Comparison of ENCODE assay signal across 11 cellular contexts in the genomic region with DNA sequence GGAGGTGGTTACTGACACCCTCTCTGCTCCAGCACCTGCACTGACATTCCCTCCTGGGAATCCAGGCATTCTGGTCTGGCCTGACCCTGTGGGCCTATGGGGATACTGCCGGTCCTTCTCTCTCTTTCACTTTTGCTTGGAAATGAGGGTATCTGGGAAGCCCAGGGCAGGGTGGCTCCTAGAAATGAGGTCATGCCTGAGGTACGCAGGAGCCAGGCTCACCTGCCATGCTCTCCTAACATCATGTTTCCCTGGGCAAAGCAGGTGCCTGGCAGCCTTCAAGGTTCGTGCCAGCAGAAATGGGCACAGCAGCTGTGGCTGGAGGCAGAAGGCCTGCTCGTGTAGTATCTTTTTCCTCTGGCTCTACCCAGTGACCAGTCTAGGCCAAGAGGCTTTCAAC. TPM values are rescaled to one million over a fixed set of nuclear protein-coding genes. Genes with fewer than 3 reads are reported as not detected.
DNase-seq lines count a peak whose midpoint lies in the region; TF ChIP-seq lines count a peak whose summit lies in the region.
"Had no signal": no experiment of that assay in that cellular context is flagged by ENCODE, and none has a peak within 500 bp of the region (broad histone marks: within the 10 kb centered on the region; RNA-seq: fewer than 3 reads in every experiment).

No MANE protein-coding gene starts in this region.

- H3K27me3 ChIP-seq in AG04450 (ENCODE audit: control insufficient read depth, insufficient read depth, low read length) (no peaks in the 10 kb centered on the region), PC-9 (ENCODE audit: insufficient read depth, low read depth) (no peaks in the 10 kb centered on the region), esophagus muscularis mucosa (no peaks in the 10 kb centered on the region)

- TF ChIP-seq EP300 in esophagus muscularis mucosa (IDR thresholded peaks at IDR 0.05) = no peak

- H3K27me3 Mint-ChIP-seq in osteocyte (ENCODE audit: unreplicated experiment) = no peaks in the 10 kb centered on the region

- H3K9me3 Mint-ChIP-seq in osteocyte (ENCODE audit: unreplicated experiment) = no peaks in the 10 kb centered on the region
- H3K9me3 Mint-ChIP-seq: activated naive CD4-positive, alpha-beta T cell treated with anti-CD3 and anti-CD28 coated beads, Interleukin-2, amount 10 ng/mL, durations not matched to agents 7 days and 5 days had no signal

- H3K4me1 ChIP-seq in PC-9 (replicated peaks; ENCODE audit: insufficient read depth) = peaks cover 66% of the 10 kb centered on the region
- H3K4me1 ChIP-seq in esophagus muscularis mucosa = peaks cover 81 to 93% (median 92%) of the 10 kb centered on the region in 4 donors

- peaks cover 79% of the 10 kb centered on the region for H3K4me1 Mint-ChIP-seq in osteocyte (ENCODE audit: unreplicated experiment)

- H3K9me3 ChIP-seq in AG04450 (ENCODE audit: control insufficient read depth, insufficient read depth, low read length) = no peaks in the 10 kb centered on the region
- H3K9me3 ChIP-seq in PC-9 (ENCODE audit: insufficient read depth, low read depth) = no peaks in the 10 kb centered on the region
- H3K9me3 ChIP-seq in esophagus muscularis mucosa = no peaks in the 10 kb centered on the region

- peaks cover 85% of the 10 kb centered on the region for H3K79me2 ChIP-seq in PC-9 (ENCODE audit: low read depth)

- no peak for TF ChIP-seq CTCF in AG04450 (IDR thresholded peaks at IDR 0.05; ENCODE audit: low read depth, low read length)
- no peak for TF ChIP-seq CTCF in PC-9 (conservative IDR thresholded peaks at IDR 0.05)
- no peak for TF ChIP-seq CTCF in esophagus muscularis mucosa (IDR thresholded peaks at IDR 0.05)
- TF ChIP-seq CTCF in osteocyte (IDR thresholded peaks at IDR 0.05) = no peak

- 48% methylated on average over 4 of the region's 4 CpGs for WGBS in esophagus muscularis mucosa

- CTCF ChIA-PET in AG04450 (lab: Charles Lee) = interaction anchor here (2.2 kb wide), 1 partner anchor 35 kb away, joined by 13 read pairs; no protein-coding TSS in a partner anchor
- CTCF ChIA-PET in PC-9 (lab: Charles Lee) = interaction anchor here (1.1 kb wide), 1 partner anchor 31 kb away, joined by 6 read pairs; no protein-coding TSS in a partner anchor

- H4K20me1 ChIP-seq in PC-9 (ENCODE audit: insufficient read depth) = peaks cover 17% of the 10 kb centered on the region

- H2AFZ ChIP-seq in PC-9 = no peak overlapping the region

- H3K27ac ChIP-seq in AG04450 (ENCODE audit: low read depth, low read length) (peak overlapping the region; percentile 77), PC-9 (peak overlapping the region; percentile 97), esophagus muscularis mucosa (replicated peaks in 1 of 4) (peak overlapping the region; percentile 91 to 97 (median 95))

- no peaks in the 10 kb centered on the region for H3K9me2 ChIP-seq in PC-9 (ENCODE audit: insufficient read depth)

- intact Hi-C loops in PC-9 (cut with micrococcal nuclease; ENCODE audit: unreplicated experiment) = no loop called here
- intact Hi-C loops in esophagus muscularis mucosa (cut with DNase I) = no loop called here

- H3K36me3 ChIP-seq in PC-9 (ENCODE audit: low read depth) (peaks cover 54% of the 10 kb centered on the region), esophagus muscularis mucosa (no peaks in the 10 kb centered on the region)

- DNase-seq in AG04450 (ENCODE audit: low read depth, low spot score) = no peak
- DNase-seq in PC-9 = peak; percentile 66 to 71
- DNase-seq in esophagus muscularis mucosa (ENCODE audit: extremely low spot score) = no peak
- DNase-seq in osteocyte (ENCODE audit: extremely low spot score, unreplicated experiment) = no peak
- DNase-seq in stimulated activated CD4-positive, alpha-beta T cell treated with anti-CD3 and anti-CD28 coated beads, Interleukin-15, amount 100 ng/mL, for 24 hours = no peak
- DNase-seq in stimulated activated naive CD4-positive, alpha-beta T cell (lab: John Stamatoyannopoulos, UW) = no peak
- no peak for DNase-seq in SIG-M5 treated with dmso at 0.1 percent for 504 hours (lab: John Stamatoyannopoulos, UW; ENCODE audit: unreplicated experiment)
- no peak for DNase-seq in superior temporal gyrus (ENCODE audit: extremely low spot score)
- DNase-seq: activated CD4-positive, CD25-positive, alpha-beta regulatory T cell; activated naive CD4-positive, alpha-beta T cell treated with anti-CD3 and anti-CD28 coated beads, Interleukin-2, amount 10 ng/mL, durations not matched to agents 7 days and 5 days; AML-193 had no signal

- TF ChIP-seq POLR2A in esophagus muscularis mucosa (IDR thresholded peaks at IDR 0.05; ENCODE audit: low read depth) = no peak

- H3K4me3 ChIP-seq in AG04450 (ENCODE audit: low read depth, low read length) (peak overlapping the region; percentile 44), PC-9 (peak overlapping the region; percentile 79), esophagus muscularis mucosa (no peak overlapping the region)

- H3K4me2 ChIP-seq in PC-9 = peak overlapping the region; percentile 92

- peaks cover 93% of the 10 kb centered on the region for H3F3A ChIP-seq in PC-9 (ENCODE audit: insufficient read depth, low read depth)

- H3K27ac Mint-ChIP-seq in osteocyte (ENCODE audit: unreplicated experiment) = peak overlapping the region; percentile 95
- H3K27ac Mint-ChIP-seq: activated naive CD4-positive, alpha-beta T cell treated with anti-CD3 and anti-CD28 coated beads, Interleukin-2, amount 10 ng/mL, durations not matched to agents 7 days and 5 days had no signal

- peak overlapping the region; percentile 59 for H3K4me3 Mint-ChIP-seq in osteocyte (ENCODE audit: unreplicated experiment)
- H3K4me3 Mint-ChIP-seq: activated naive CD4-positive, alpha-beta T cell treated with anti-CD3 and anti-CD28 coated beads, Interleukin-2, amount 10 ng/mL, durations not matched to agents 7 days and 5 days had no signal

- BruUV-seq in PC-9 (replicated peaks; lab: Mats Ljungman, UMichigan) = no TSS peak

- POLR2A ChIA-PET in AG04450 (lab: Yijun Ruan, JAX) = interaction anchor here (0.6 kb wide), 1 partner anchor 361 kb away, joined by 3 read pairs; no protein-coding TSS in a partner anchor
- POLR2A ChIA-PET in PC-9 (lab: Charles Lee; ENCODE audit: unreplicated experiment) = interaction anchor here (0.5 to 0.6 kb wide), 2 partner anchors 31 to 975 kb away, joined by 4 to 5 read pairs; no protein-coding TSS in a partner anchor

- peaks cover 1% of the 10 kb centered on the region for H3K36me3 Mint-ChIP-seq in osteocyte (ENCODE audit: unreplicated experiment)

RNA-seq across cellular contexts. Expression of gene ITGA3, which starts 3.3 kb away (rescaled TPM):
- polyA plus RNA-seq in AG04450 (2011; rRNA removed) = 39.9 and 62.4 TPM in 2 replicates
- 101 and 116 TPM in 2 replicates for polyA minus RNA-seq in AG04450 (2011; rRNA and poly(A)+ RNA removed)
- total RNA-seq in PC-9 (2021) (291 and 327 TPM in 2 replicates), esophagus muscularis mucosa (10 to 100 TPM; 38.9 to 96.7 (median 58.6) TPM), osteocyte (201 and 221 TPM in 2 replicates)

RNA-seq across cellular contexts. Expression of gene PDK2, which starts 35.9 kb away (rescaled TPM):
- 62.4 and 81.7 TPM in 2 replicates for polyA plus RNA-seq in AG04450 (2011; rRNA removed)
- polyA minus RNA-seq in AG04450 (2011; rRNA and poly(A)+ RNA removed) = 87.6 and 106 TPM in 2 replicates
- total RNA-seq in PC-9 (2021) (38.6 and 58.7 TPM in 2 replicates), esophagus muscularis mucosa (100 to 1,000 TPM in 1 of 4 donors, 10 to 100 TPM in 3; 31.6 to 118 (median 61.4) TPM), osteocyte (66.2 and 67.0 TPM in 2 replicates)

Comparison
In these comparisons a context has a peak if more than half of its experiments do, and no peak if none do; other contexts are left out.
1. DNase-seq: peak in PC-9 (2 of 2); none in AG04450 (single experiment), esophagus muscularis mucosa (single experiment), osteocyte (single experiment), stimulated activated CD4-positive, alpha-beta T cell treated with anti-CD3 and anti-CD28 coated beads, Interleukin-15, amount 100 ng/mL, for 24 hours (single experiment), stimulated activated naive CD4-positive, alpha-beta T cell (0 of 6), SIG-M5 treated with dmso at 0.1 percent for 504 hours (single experiment) and superior temporal gyrus (single experiment).
2. H3K4me3 ChIP-seq: peak in AG04450 (single experiment) and PC-9 (single experiment); none in esophagus muscularis mucosa (0 of 4).
3. Peak in every context shown above with its lines, with median percentiles within 50 percentile points of each other: H3K27ac ChIP-seq.